Comparison of ENCODE assay signal across 15 cellular contexts in genomic region chr7:87170828-87171227, GRCh38.
"Had no signal": no experiment of that assay in that cellular context is flagged by ENCODE, and none has a peak within 500 bp of the region (broad histone marks: within the 10 kb centered on the region; RNA-seq: fewer than 3 reads in every experiment).

No MANE protein-coding gene starts in this region.

- H3K27ac Mint-ChIP-seq: activated CD4-positive, alpha-beta T cell treated with anti-CD3 and anti-CD28 coated beads for 36 hours; activated CD8-positive, alpha-beta T cell treated with anti-CD3 and anti-CD28 coated beads, Interleukin-2, amount 10 ng/mL, durations not matched to agents 7 days and 5 days; activated naive CD4-positive, alpha-beta T cell treated with anti-CD3 and anti-CD28 coated beads, Interleukin-2, amount 10 ng/mL, durations not matched to agents 7 days and 5 days; dendritic cell treated with granulocyte-macrophage colony-stimulating factor and Interleukin-4, amounts not matched to agents 40 ng/mL and 50 ng/mL, for 4 days; T-helper 1 cell treated with Interleukin-12 subunit alpha and Interleukin-12 subunit beta and Interleukin-4 antibody, amounts not matched to agents 30 μg/mL and 1 μg/mL, for 36 hours had no signal

- ATAC-seq: activated CD4-positive, alpha-beta T cell treated with anti-CD3 and anti-CD28 coated beads for 36 hours; activated CD8-positive, alpha-beta T cell treated with anti-CD3 and anti-CD28 coated beads, Interleukin-2, amount 10 ng/mL, durations not matched to agents 7 days and 5 days; body of pancreas; heart left ventricle; sciatic nerve had no signal

- DNase-seq: activated CD4-positive, alpha-beta T cell treated with anti-CD3 and anti-CD28 coated beads for 36 hours; activated CD8-positive, alpha-beta memory T cell treated with anti-CD3 and anti-CD28 coated beads, Interleukin-2, amount 50 U/mL, for 48 hours; activated CD8-positive, alpha-beta T cell treated with anti-CD3 and anti-CD28 coated beads, Interleukin-2, amount 10 ng/mL, durations not matched to agents 7 days and 5 days; activated naive CD4-positive, alpha-beta T cell treated with anti-CD3 and anti-CD28 coated beads, Interleukin-2, amount 10 ng/mL, durations not matched to agents 7 days and 5 days; amygdala; body of pancreas; effector memory CD4-positive, alpha-beta T cell; heart left ventricle; immature natural killer cell; ovary had no signal

- H3K4me3 ChIP-seq: body of pancreas, heart left ventricle, ovary, thoracic aorta had no signal

- H3K9me3 Mint-ChIP-seq: activated naive CD4-positive, alpha-beta T cell treated with anti-CD3 and anti-CD28 coated beads, Interleukin-2, amount 10 ng/mL, durations not matched to agents 7 days and 5 days; activated T-helper 1 cell treated with anti-CD3 and anti-CD28 coated beads, Interleukin-12 subunit alpha, Interleukin-12 subunit beta, Interleukin-2, Interleukin-4 antibody, amounts not matched to agents 30 ng/mL and 10 ng/mL and 1 ng/mL, durations not matched to agents 14 hours and 24 hours and 36 hours; dendritic cell treated with granulocyte-macrophage colony-stimulating factor and Interleukin-4, amounts not matched to agents 40 ng/mL and 50 ng/mL, for 4 days; immature natural killer cell; T-helper 1 cell treated with Interleukin-12 subunit alpha and Interleukin-12 subunit beta and Interleukin-4 antibody, amounts not matched to agents 30 μg/mL and 1 μg/mL, for 36 hours had no signal

- H3K4me3 Mint-ChIP-seq: activated CD4-positive, alpha-beta T cell treated with anti-CD3 and anti-CD28 coated beads for 36 hours; activated CD8-positive, alpha-beta T cell treated with anti-CD3 and anti-CD28 coated beads, Interleukin-2, amount 10 ng/mL, durations not matched to agents 7 days and 5 days; activated naive CD4-positive, alpha-beta T cell treated with anti-CD3 and anti-CD28 coated beads, Interleukin-2, amount 10 ng/mL, durations not matched to agents 7 days and 5 days; activated T-helper 1 cell treated with anti-CD3 and anti-CD28 coated beads, Interleukin-12 subunit alpha, Interleukin-12 subunit beta, Interleukin-2, Interleukin-4 antibody, amounts not matched to agents 30 ng/mL and 10 ng/mL and 1 ng/mL, durations not matched to agents 14 hours and 24 hours and 36 hours; dendritic cell treated with granulocyte-macrophage colony-stimulating factor and Interleukin-4, amounts not matched to agents 40 ng/mL and 50 ng/mL, for 4 days; immature natural killer cell; T-helper 1 cell treated with Interleukin-12 subunit alpha and Interleukin-12 subunit beta and Interleukin-4 antibody, amounts not matched to agents 30 μg/mL and 1 μg/mL, for 36 hours had no signal

- H3K27me3 Mint-ChIP-seq: activated CD4-positive, alpha-beta T cell treated with anti-CD3 and anti-CD28 coated beads for 36 hours; activated naive CD4-positive, alpha-beta T cell treated with anti-CD3 and anti-CD28 coated beads, Interleukin-2, amount 10 ng/mL, durations not matched to agents 7 days and 5 days; dendritic cell treated with granulocyte-macrophage colony-stimulating factor and Interleukin-4, amounts not matched to agents 40 ng/mL and 50 ng/mL, for 4 days had no signal

- H3K4me1 Mint-ChIP-seq: activated naive CD4-positive, alpha-beta T cell treated with anti-CD3 and anti-CD28 coated beads, Interleukin-2, amount 10 ng/mL, durations not matched to agents 7 days and 5 days had no signal
